Comparison of ENCODE assay signal across 24 cellular contexts in genomic region chr19:12478234-12478941, GRCh38. TPM values are rescaled to one million over a fixed set of nuclear protein-coding genes. Genes with fewer than 3 reads are reported as not detected.
DNase-seq lines count a peak whose midpoint lies in the region; ATAC-seq, FAIRE-seq and TF ChIP-seq lines count a peak whose summit lies in the region.
"Had no signal": no experiment of that assay in that cellular context is flagged by ENCODE, and none has a peak within 500 bp of the region (broad histone marks: within the 10 kb centered on the region; RNA-seq: fewer than 3 reads in every experiment).

No MANE protein-coding gene starts in this region.

- H3K27me3 Mint-ChIP-seq in activated CD8-positive, alpha-beta T cell treated with anti-CD3 and anti-CD28 coated beads for 36 hours, result no peaks in the 10 kb centered on the region
- H3K27me3 Mint-ChIP-seq in activated CD8-positive, alpha-beta T cell treated with anti-CD3 and anti-CD28 coated beads, Interleukin-2, amount 10 ng/mL, durations not matched to agents 7 days and 5 days (ENCODE audit: low read depth), result no peaks in the 10 kb centered on the region
- H3K27me3 Mint-ChIP-seq: activated CD4-positive, alpha-beta T cell treated with anti-CD3 and anti-CD28 coated beads, Interleukin-2, amount 10 ng/mL, durations not matched to agents 7 days and 5 days had no signal

- no peaks in the 10 kb centered on the region for H3K27me3 ChIP-seq in Loucy (ENCODE audit: insufficient read depth, low read length, poor library complexity, severe bottlenecking)
- H3K27me3 ChIP-seq: BLaER1, pancreas, right lobe of liver, vagina had no signal

- H3K79me2 ChIP-seq in Loucy (ENCODE audit: insufficient read depth, low read length), result peaks cover 98% of the 10 kb centered on the region

- intact Hi-C loops in activated CD8-positive, alpha-beta T cell treated with anti-CD3 and anti-CD28 coated beads for 36 hours (cut with micrococcal nuclease), result no loop called here

- H4K20me1 ChIP-seq in Loucy (ENCODE audit: insufficient read depth, low read length, poor library complexity, severe bottlenecking), result peaks cover 34% of the 10 kb centered on the region

- H3K9me3 ChIP-seq in Loucy (ENCODE audit: insufficient read depth, low read depth, low read length), result no peaks in the 10 kb centered on the region
- H3K9me3 ChIP-seq: pancreas, right lobe of liver, vagina had no signal

- POLR2A ChIA-PET in activated CD8-positive, alpha-beta T cell treated with anti-CD3 and anti-CD28 coated beads for 36 hours (lab: Charles Lee), result interaction anchor here (0.8 to 1.0 kb wide), 2 partner anchors 38 to 67 kb away, joined by 3 to 6 read pairs; partner anchors contain the start of gene ZNF443
- POLR2A ChIA-PET in activated CD8-positive, alpha-beta T cell treated with anti-CD3 and anti-CD28 coated beads, Interleukin-2, amount 10 ng/mL, durations not matched to agents 7 days and 5 days (lab: Charles Lee), result no interaction called here

- H3K36me3 ChIP-seq in Loucy (ENCODE audit: insufficient read depth, low read length), result no peaks in the 10 kb centered on the region
- H3K36me3 ChIP-seq: pancreas, right lobe of liver, vagina had no signal

- H3K27ac Mint-ChIP-seq in activated CD8-positive, alpha-beta T cell treated with anti-CD3 and anti-CD28 coated beads for 36 hours, result peak overlapping the region; percentile 34
- H3K27ac Mint-ChIP-seq in activated CD8-positive, alpha-beta T cell treated with anti-CD3 and anti-CD28 coated beads, Interleukin-2, amount 10 ng/mL, durations not matched to agents 7 days and 5 days, result no peak overlapping the region
- H3K27ac Mint-ChIP-seq in stimulated activated effector memory CD8-positive, alpha-beta T cell treated with anti-CD3 and anti-CD28 coated beads, Interleukin-12 subunit alpha, Interleukin-12 subunit beta, amount 100 ng/mL, for 72 hours, result peak overlapping the region; percentile 65
- H3K27ac Mint-ChIP-seq: activated CD4-positive, alpha-beta T cell treated with anti-CD3 and anti-CD28 coated beads, Interleukin-2, amount 10 ng/mL, durations not matched to agents 7 days and 5 days; natural killer cell had no signal

- H3K9ac ChIP-seq in Loucy (ENCODE audit: low read depth, low read length, poor library complexity, severe bottlenecking), result no peak overlapping the region
- H3K9ac ChIP-seq: BLaER1, GM23248 had no signal

- peaks cover 45% of the 10 kb centered on the region for H3K4me1 ChIP-seq in Loucy (ENCODE audit: insufficient read depth, low read length, poor library complexity, severe bottlenecking)
- H3K4me1 ChIP-seq: right lobe of liver had no signal

- H3K36me3 Mint-ChIP-seq in activated CD8-positive, alpha-beta T cell treated with anti-CD3 and anti-CD28 coated beads for 36 hours (ENCODE audit: low read depth), result peaks cover 1% of the 10 kb centered on the region
- peaks cover 27% of the 10 kb centered on the region for H3K36me3 Mint-ChIP-seq in activated CD8-positive, alpha-beta T cell treated with anti-CD3 and anti-CD28 coated beads, Interleukin-2, amount 10 ng/mL, durations not matched to agents 7 days and 5 days (ENCODE audit: low read depth)
- no peaks in the 10 kb centered on the region for H3K36me3 Mint-ChIP-seq in stimulated activated effector memory CD8-positive, alpha-beta T cell treated with anti-CD3 and anti-CD28 coated beads, Interleukin-12 subunit alpha, Interleukin-12 subunit beta, amount 100 ng/mL, for 72 hours
- H3K36me3 Mint-ChIP-seq: natural killer cell had no signal

- H3K9me2 ChIP-seq in Loucy (replicated peaks; ENCODE audit: low read depth, low read length), result no peaks in the 10 kb centered on the region

- peak overlapping the region; percentile 4 for H3K4me3 ChIP-seq in Loucy (ENCODE audit: low read length, poor library complexity, severe bottlenecking)
- H3K4me3 ChIP-seq: BLaER1, GM23248, K562, pancreas, right lobe of liver, vagina had no signal

- no peak overlapping the region for H3K4me3 Mint-ChIP-seq in activated CD8-positive, alpha-beta T cell treated with anti-CD3 and anti-CD28 coated beads for 36 hours
- H3K4me3 Mint-ChIP-seq in activated CD8-positive, alpha-beta T cell treated with anti-CD3 and anti-CD28 coated beads, Interleukin-2, amount 10 ng/mL, durations not matched to agents 7 days and 5 days, result no peak overlapping the region
- H3K4me3 Mint-ChIP-seq in stimulated activated effector memory CD8-positive, alpha-beta T cell treated with anti-CD3 and anti-CD28 coated beads, Interleukin-12 subunit alpha, Interleukin-12 subunit beta, amount 100 ng/mL, for 72 hours, result no peak overlapping the region
- H3K4me3 Mint-ChIP-seq: activated CD4-positive, alpha-beta T cell treated with anti-CD3 and anti-CD28 coated beads, Interleukin-2, amount 10 ng/mL, durations not matched to agents 7 days and 5 days; natural killer cell had no signal

- H2AFZ ChIP-seq in Loucy (ENCODE audit: low read length), result no peak overlapping the region
- H2AFZ ChIP-seq: GM23248 had no signal

- peaks cover 4% of the 10 kb centered on the region; the same call in 1 of the 2 replicates for H3F3A ChIP-seq in Loucy (ENCODE audit: low read depth)

- no peak for TF ChIP-seq CTCF in activated CD8-positive, alpha-beta T cell treated with anti-CD3 and anti-CD28 coated beads for 36 hours (IDR thresholded peaks at IDR 0.05)
- TF ChIP-seq CTCF in Loucy (conservative IDR thresholded peaks at IDR 0.05; ENCODE audit: low read length), result no peak

- peaks cover 37% of the 10 kb centered on the region for H3K4me1 Mint-ChIP-seq in activated CD8-positive, alpha-beta T cell treated with anti-CD3 and anti-CD28 coated beads for 36 hours (ENCODE audit: low read depth)
- peaks cover 25% of the 10 kb centered on the region for H3K4me1 Mint-ChIP-seq in activated CD8-positive, alpha-beta T cell treated with anti-CD3 and anti-CD28 coated beads, Interleukin-2, amount 10 ng/mL, durations not matched to agents 7 days and 5 days (ENCODE audit: low read depth)
- peaks cover 32% of the 10 kb centered on the region for H3K4me1 Mint-ChIP-seq in stimulated activated effector memory CD8-positive, alpha-beta T cell treated with anti-CD3 and anti-CD28 coated beads, Interleukin-12 subunit alpha, Interleukin-12 subunit beta, amount 100 ng/mL, for 72 hours

- CTCF ChIA-PET in activated CD8-positive, alpha-beta T cell treated with anti-CD3 and anti-CD28 coated beads for 36 hours (lab: Charles Lee), result no interaction called here
- CTCF ChIA-PET in activated CD8-positive, alpha-beta T cell treated with anti-CD3 and anti-CD28 coated beads, Interleukin-2, amount 10 ng/mL, durations not matched to agents 7 days and 5 days (lab: Charles Lee), result no interaction called here

- H3K9me3 Mint-ChIP-seq in activated CD8-positive, alpha-beta T cell treated with anti-CD3 and anti-CD28 coated beads for 36 hours, result no peaks in the 10 kb centered on the region
- peaks cover 15% of the 10 kb centered on the region for H3K9me3 Mint-ChIP-seq in activated CD8-positive, alpha-beta T cell treated with anti-CD3 and anti-CD28 coated beads, Interleukin-2, amount 10 ng/mL, durations not matched to agents 7 days and 5 days (ENCODE audit: insufficient read depth)
- H3K9me3 Mint-ChIP-seq in stimulated activated effector memory CD8-positive, alpha-beta T cell treated with anti-CD3 and anti-CD28 coated beads, Interleukin-12 subunit alpha, Interleukin-12 subunit beta, amount 100 ng/mL, for 72 hours, result no peaks in the 10 kb centered on the region
- H3K9me3 Mint-ChIP-seq: natural killer cell had no signal

- H3K4me2 ChIP-seq in Loucy (ENCODE audit: low read depth, low read length, poor library complexity, severe bottlenecking), result peak overlapping the region; percentile 23
- H3K4me2 ChIP-seq: BLaER1 had no signal

- no peak for ATAC-seq in activated CD8-positive, alpha-beta T cell treated with anti-CD3 and anti-CD28 coated beads for 36 hours
- ATAC-seq in activated CD8-positive, alpha-beta T cell treated with anti-CD3 and anti-CD28 coated beads, Interleukin-2, amount 10 ng/mL, durations not matched to agents 7 days and 5 days, result no peak
- ATAC-seq in stimulated activated effector memory CD8-positive, alpha-beta T cell treated with anti-CD3 and anti-CD28 coated beads, Interleukin-12 subunit alpha, Interleukin-12 subunit beta, amount 100 ng/mL, for 72 hours, result no peak
- ATAC-seq in GM19324 (IDR thresholded peaks at IDR 0.05; ENCODE audit: low FRiP score, unreplicated experiment) (no peak), GM21447 (IDR thresholded peaks at IDR 0.05; ENCODE audit: unreplicated experiment) (no peak)
- ATAC-seq: K562, natural killer cell, right lobe of liver had no signal

- FAIRE-seq in RCC 7860 (lab: Jason Lieb, UNC), result no peak
- FAIRE-seq: G401.6, K562, pancreas had no signal

- no peak for DNase-seq in activated CD8-positive, alpha-beta T cell treated with anti-CD3 and anti-CD28 coated beads for 36 hours
- DNase-seq in activated CD8-positive, alpha-beta T cell treated with anti-CD3 and anti-CD28 coated beads, Interleukin-2, amount 10 ng/mL, durations not matched to agents 7 days and 5 days, result no peak
- DNase-seq in central memory CD4-positive, alpha-beta T cell, result peak; percentile 3
- DNase-seq in stimulated activated effector memory CD8-positive, alpha-beta T cell treated with anti-CD3 and anti-CD28 coated beads, Interleukin-12 subunit alpha, Interleukin-12 subunit beta, amount 100 ng/mL, for 72 hours (ENCODE audit: low spot score in 2 of 2), result no peak
- DNase-seq in RCC 7860 (ENCODE audit: low spot score), result no peak
- DNase-seq: activated CD4-positive, alpha-beta T cell treated with anti-CD3 and anti-CD28 coated beads, Interleukin-2, amount 10 ng/mL, durations not matched to agents 7 days and 5 days; activated CD8-positive, alpha-beta memory T cell treated with anti-CD3 and anti-CD28 coated beads, Interleukin-2, amount 50 U/mL, for 4 hours; foreskin melanocyte; GM23248; mesenchymal stem cell; natural killer cell; NCI-H1930; NCI-H526; pancreas; right lobe of liver; SIG-M5; substantia nigra had no signal

RNA-seq across cellular contexts. Expression of gene ZNF709, which starts 6.2 kb away (rescaled TPM):
- 1 to 10 TPM; 1.5 to 1.6 TPM for total RNA-seq in activated CD8-positive, alpha-beta T cell treated with anti-CD3 and anti-CD28 coated beads for 36 hours
- 1 to 10 TPM; 1.7 to 3.1 TPM for total RNA-seq in activated CD8-positive, alpha-beta T cell treated with anti-CD3 and anti-CD28 coated beads, Interleukin-2, amount 10 ng/mL, durations not matched to agents 7 days and 5 days

RNA-seq across cellular contexts. Expression of gene ZNF443, which starts 37.6 kb away (rescaled TPM):
- total RNA-seq in activated CD8-positive, alpha-beta T cell treated with anti-CD3 and anti-CD28 coated beads for 36 hours, result 1 to 10 TPM; 3.1 to 3.2 TPM
- 1 to 10 TPM; 5.7 to 6.3 TPM for total RNA-seq in activated CD8-positive, alpha-beta T cell treated with anti-CD3 and anti-CD28 coated beads, Interleukin-2, amount 10 ng/mL, durations not matched to agents 7 days and 5 days
